ENCODE assay signal across 9 cellular contexts in genomic region chr20:10040070-10040970, GRCh38. TPM values are rescaled to one million over a fixed set of nuclear protein-coding genes. Genes with fewer than 3 reads are reported as not detected.
DNase-seq lines count a peak whose midpoint lies in the region; ATAC-seq and TF ChIP-seq lines count a peak whose summit lies in the region.
"Had no signal": no experiment of that assay in that cellular context is flagged by ENCODE, and none has a peak within 500 bp of the region (broad histone marks: within the 10 kb centered on the region; RNA-seq: fewer than 3 reads in every experiment).

No MANE protein-coding gene starts in this region.

- H3K36me3 ChIP-seq in suprapubic skin (no peaks in the 10 kb centered on the region), ascending aorta (no peaks in the 10 kb centered on the region)

- WGBS in suprapubic skin: 75% methylated on average over 5 of the region's 5 CpGs

- POLR2A ChIA-PET in AG04450 (lab: Yijun Ruan, JAX): no interaction called here

- TF ChIP-seq POLR2A in suprapubic skin (IDR thresholded peaks at IDR 0.05): no peak

- peak; percentile 58 for ATAC-seq in GM21528 (IDR thresholded peaks at IDR 0.05; ENCODE audit: low FRiP score, unreplicated experiment)
- peak; percentile 91 for ATAC-seq in SK-N-SH treated with all-trans-retinoic acid at 6 μM for 48 hours

- H3K9me3 ChIP-seq in AG04450 (ENCODE audit: control insufficient read depth, insufficient read depth, low read length): no peaks in the 10 kb centered on the region
- H3K9me3 ChIP-seq in suprapubic skin: no peaks in the 10 kb centered on the region
- H3K9me3 ChIP-seq in ascending aorta: no peaks in the 10 kb centered on the region
- H3K9me3 ChIP-seq: Caco-2 had no signal

- H3K4me3 ChIP-seq in AG04450 (ENCODE audit: low read depth, low read length): no peak overlapping the region
- no peak overlapping the region for H3K4me3 ChIP-seq in suprapubic skin
- H3K4me3 ChIP-seq in ascending aorta: no peak overlapping the region

- DNase-seq in AG04450 (ENCODE audit: low read depth, low spot score): peak; percentile 13
- DNase-seq in glomerular endothelial cell (ENCODE audit: extremely low read depth, low read depth, low spot score): peak; percentile 36
- no peak for DNase-seq in suprapubic skin (ENCODE audit: low spot score in 2 of 2)
- DNase-seq in ascending aorta (ENCODE audit: low spot score in 2 of 2): no peak
- no peak for DNase-seq in pons (ENCODE audit: low spot score)
- no peak for DNase-seq in cerebellum (ENCODE audit: low spot score)
- DNase-seq: Caco-2 had no signal

- H3K4me1 ChIP-seq in suprapubic skin (peaks cover 5% of the 10 kb centered on the region), ascending aorta (no peaks in the 10 kb centered on the region)

- H3K27ac ChIP-seq in AG04450 (ENCODE audit: low read depth, low read length) (no peak overlapping the region), suprapubic skin (no peak overlapping the region), ascending aorta (no peak overlapping the region)

- H3K27me3 ChIP-seq in AG04450 (ENCODE audit: control insufficient read depth, insufficient read depth, low read length): no peaks in the 10 kb centered on the region
- no peaks in the 10 kb centered on the region for H3K27me3 ChIP-seq in suprapubic skin
- no peaks in the 10 kb centered on the region for H3K27me3 ChIP-seq in ascending aorta

- intact Hi-C loops in ascending aorta (cut with DNase I): no loop called here

- no peak for TF ChIP-seq EP300 in suprapubic skin (IDR thresholded peaks at IDR 0.05)

- TF ChIP-seq CTCF in AG04450 (IDR thresholded peaks at IDR 0.05; ENCODE audit: low read depth, low read length) (no peak), suprapubic skin (IDR thresholded peaks at IDR 0.05) (no peak), ascending aorta (IDR thresholded peaks at IDR 0.05) (no peak)

- CTCF ChIA-PET in AG04450 (lab: Charles Lee): interaction anchor here (1.3 to 2.2 kb wide), 2 partner anchors 51 to 62 kb away, joined by 3 to 7 read pairs; no protein-coding TSS in a partner anchor

TF ChIP-seq in SK-N-SH treated with all-trans-retinoic acid at 6 μM for 48 hours, 23 proteins besides CTCF, POLR2A, EP300 and RAD21:
- TF ChIP-seq ZNF565 (CRISPR knock-in tag; conservative IDR thresholded peaks at IDR 0.05; ENCODE audit: low read depth): no peak
- peak; percentile 43; the same call in 1 of the 2 replicates for TF ChIP-seq ZFP3 (CRISPR knock-in tag; IDR thresholded peaks at IDR 0.05)

RNA-seq across cellular contexts. Expression of gene ANKEF1, which starts 5.5 kb away (rescaled TPM):
- 0.71 and 0.78 TPM in 2 replicates for polyA plus RNA-seq in AG04450 (2011; rRNA removed)
- 0.60 and 0.65 TPM in 2 replicates for polyA minus RNA-seq in AG04450 (2011; rRNA and poly(A)+ RNA removed)
- total RNA-seq in glomerular endothelial cell: 1.8 and 2.0 TPM in 2 replicates
- 10 to 100 TPM in 1 of 4 donors, 1 to 10 TPM in 3; 3.7 to 11.0 (median 4.6) TPM for total RNA-seq in suprapubic skin
- 9.0 TPM for total RNA-seq in ascending aorta
- total RNA-seq in cerebellum: 3.5 TPM

Comparison
In these comparisons a context has a peak if more than half of its experiments do, and no peak if none do; other contexts are left out.
1. DNase-seq: peak in AG04450 (single experiment) and glomerular endothelial cell (single experiment); none in suprapubic skin (0 of 2), ascending aorta (0 of 2), pons (single experiment) and cerebellum (single experiment).